ENCODE assay signal across 15 cellular contexts in genomic region chr7:29327455-29327854, GRCh38.
DNase-seq lines count a peak whose midpoint lies in the region; ATAC-seq, FAIRE-seq and TF ChIP-seq lines count a peak whose summit lies in the region.
"Had no signal": no experiment of that assay in that cellular context is flagged by ENCODE, and none has a peak within 500 bp of the region (broad histone marks: within the 10 kb centered on the region; RNA-seq: fewer than 3 reads in every experiment).

No MANE protein-coding gene starts in this region.

- WGBS in thyroid gland, 2 donors, result 96 to 98% methylated on average over 8 of the region's 8 CpGs

- FAIRE-seq in GM12892 (lab: Jason Lieb, UNC), result no peak

- no peak overlapping the region for H3K4me3 ChIP-seq in thyroid gland (replicated peaks in 1 of 3)

- no peak for TF ChIP-seq POLR2A in thyroid gland (IDR thresholded peaks at IDR 0.05)
- no peak for TF ChIP-seq POLR2A in GM12892 (IDR thresholded peaks at IDR 0.05; ENCODE audit: low read depth, low read length)

- no peaks in the 10 kb centered on the region for H3K9me3 ChIP-seq in thyroid gland

- ATAC-seq in left colon (peak; percentile 57), HG03457 (IDR thresholded peaks at IDR 0.05; ENCODE audit: unreplicated experiment) (no peak)
- ATAC-seq: activated CD8-positive, alpha-beta T cell treated with anti-CD3 and anti-CD28 coated beads, Interleukin-2, amount 10 ng/mL, durations not matched to agents 7 days and 5 days; left ventricle myocardium superior; WTC11 had no signal

- TF ChIP-seq CTCF in thyroid gland (IDR thresholded peaks at IDR 0.05), result no peak

- no peak overlapping the region for H3K27ac ChIP-seq in thyroid gland
- H3K27ac ChIP-seq: KMS-11, RWPE1 had no signal

- peaks cover 0 to 3% of the 10 kb centered on the region in 2 donors for H3K4me1 ChIP-seq in thyroid gland

- DNase-seq in DMS79 (lab: John Stamatoyannopoulos, UW), result peak; percentile 89
- DNase-seq in NCI-H1436 (lab: John Stamatoyannopoulos, UW), result peak; percentile 73
- peak; percentile 37 for DNase-seq in NCI-H345 (lab: John Stamatoyannopoulos, UW)
- DNase-seq in left colon, result no peak
- DNase-seq in thyroid gland, result no peak
- no peak for DNase-seq in GM12892 (ENCODE audit: insufficient read length)
- DNase-seq in Kasumi-1 (lab: John Stamatoyannopoulos, UW), result no peak
- DNase-seq: activated CD8-positive, alpha-beta T cell treated with anti-CD3 and anti-CD28 coated beads, Interleukin-2, amount 10 ng/mL, durations not matched to agents 7 days and 5 days; GF-D8; left ventricle myocardium superior; posterior cingulate gyrus had no signal

- intact Hi-C loops in left colon (cut with DNase I, micrococcal nuclease) (no loop called here), thyroid gland (cut with DNase I) (no loop called here)

- no peaks in the 10 kb centered on the region for H3K36me3 ChIP-seq in thyroid gland

- H3K27me3 ChIP-seq in thyroid gland, result no peaks in the 10 kb centered on the region

Comparison
In these comparisons a context has a peak if more than half of its experiments do, and no peak if none do; other contexts are left out.
1. DNase-seq: peak in DMS79 (single experiment), NCI-H1436 (single experiment) and NCI-H345 (single experiment); none in left colon (0 of 2), thyroid gland (0 of 2), GM12892 (single experiment) and Kasumi-1 (0 of 2).